Comparison of ENCODE assay signal across 8 cellular contexts in genomic region chr18:48780151-48781001, GRCh38.
DNase-seq lines count a peak whose midpoint lies in the region; ATAC-seq, FAIRE-seq and TF ChIP-seq lines count a peak whose summit lies in the region.

No MANE protein-coding gene starts in this region.

- H4K5ac ChIP-seq in H1 (ENCODE audit: insufficient read length, low read depth, low read length) (no peak overlapping the region), mesendoderm (ENCODE audit: low read length) (no peak overlapping the region)

- no peaks in the 10 kb centered on the region for H3K23me2 ChIP-seq in H1 (ENCODE audit: low read depth, low read length)

- H3K27me3 ChIP-seq in H1 (replicated peaks in 1 of 4; ENCODE audit: control insufficient read depth in 3 of 4, extremely low read depth in 1 of 4, insufficient read depth in 3 of 4, low read length in 3 of 4) = no peaks in the 10 kb centered on the region
- H3K27me3 ChIP-seq in mesendoderm (ENCODE audit: insufficient read depth, low read length, poor library complexity) = no peaks in the 10 kb centered on the region
- no peaks in the 10 kb centered on the region for H3K27me3 ChIP-seq in testis

- H2AFZ ChIP-seq in H1 (ENCODE audit: low read length) = no peak overlapping the region

- H3K18ac ChIP-seq in H1 (ENCODE audit: extremely low read depth, low read length) (no peak overlapping the region), mesendoderm (ENCODE audit: low read length) (peak overlapping the region; percentile 32)

- H3K4me1 ChIP-seq in H1 (replicated peaks in 1 of 4; ENCODE audit: control insufficient read depth in 3 of 4, insufficient read depth in 4 of 4, low read length in 3 of 4) = peaks cover 0 to 5% (median 2%) of the 10 kb centered on the region in 4 experiments; a peak in 4 of 7 replicates
- H3K4me1 ChIP-seq in mesendoderm (ENCODE audit: control insufficient read depth, low read depth, low read length) = peaks cover 15% of the 10 kb centered on the region
- peaks cover 58% of the 10 kb centered on the region for H3K4me1 ChIP-seq in testis

- H3K9ac ChIP-seq in H1 (replicated peaks in 1 of 4; ENCODE audit: extremely low read depth in 1 of 4, low read depth in 3 of 4, low read length in 3 of 4) = no peak overlapping the region
- peak overlapping the region; percentile 6 for H3K9ac ChIP-seq in mesendoderm (ENCODE audit: low read length)

- H3K36me3 ChIP-seq in H1 (ENCODE audit: control insufficient read depth in 2 of 4, insufficient read depth in 4 of 4, low read length in 3 of 4) = no peaks in the 10 kb centered on the region
- H3K36me3 ChIP-seq in mesendoderm (ENCODE audit: control insufficient read depth, insufficient read depth, low read length) = no peaks in the 10 kb centered on the region
- no peaks in the 10 kb centered on the region for H3K36me3 ChIP-seq in testis (ENCODE audit: low read depth, missing control alignments)

- H2BK120ac ChIP-seq in H1 (replicated peaks; ENCODE audit: low read depth, low read length) (no peak overlapping the region), mesendoderm (ENCODE audit: low read depth, low read length) (no peak overlapping the region)

- POLR2A ChIA-PET in H1 (lab: Charles Lee; ENCODE audit: partially characterized antibody) = interaction anchor here (0.9 kb wide), 1 partner anchor 10 kb away, joined by 3 read pairs; no protein-coding TSS in a partner anchor

- no peak for ATAC-seq in GM19467 (IDR thresholded peaks at IDR 0.05; ENCODE audit: unreplicated experiment)

- no peak overlapping the region for H3K14ac ChIP-seq in H1 (ENCODE audit: insufficient read length)

- TF ChIP-seq RAD21 in H1 (IDR thresholded peaks at IDR 0.05 in 1 of 2, conservative IDR thresholded peaks at IDR 0.05 in 1 of 2; ENCODE audit: low read depth in 2 of 2, low read length in 2 of 2) = no peak

- no peak overlapping the region for H4K8ac ChIP-seq in H1 (ENCODE audit: extremely low read depth, insufficient read depth, low read length)
- no peak overlapping the region for H4K8ac ChIP-seq in mesendoderm (ENCODE audit: low read depth, low read length)

- H3K56ac ChIP-seq in H1 (replicated peaks; ENCODE audit: insufficient read length, low read depth, low read length) = no peak overlapping the region
- peak overlapping the region; percentile 51 for H3K56ac ChIP-seq in mesendoderm (ENCODE audit: low read length)

- TF ChIP-seq EP300 in H1 (IDR thresholded peaks at IDR 0.05; ENCODE audit: borderline replicate concordance in 1 of 2, low read depth in 2 of 2, low read length in 2 of 2) = no peak

- no peak overlapping the region for H2BK20ac ChIP-seq in H1 (ENCODE audit: low read length)

- H3K23ac ChIP-seq in H1 (ENCODE audit: insufficient read length) (no peak overlapping the region), mesendoderm (ENCODE audit: low read length) (no peak overlapping the region)

- H3K4me2 ChIP-seq in H1 (ENCODE audit: insufficient read depth in 1 of 2, low read depth in 2 of 2, low read length in 2 of 2) (no peak overlapping the region), mesendoderm (ENCODE audit: low read length) (no peak overlapping the region)

- peak; percentile 53 for DNase-seq in HuH-7 (ENCODE audit: low spot score)
- DNase-seq in H1 (ENCODE audit: low read depth in 1 of 2, low spot score in 2 of 2) = no peak
- no peak for DNase-seq in mesendoderm
- no peak for DNase-seq in testis
- DNase-seq in NCI-H2029 (lab: John Stamatoyannopoulos, UW) = no peak
- DNase-seq in NCI-H1048 (lab: John Stamatoyannopoulos, UW) = no peak
- no peak for DNase-seq in activated CD4-positive, alpha-beta T cell treated with anti-CD3 and anti-CD28 coated beads for 1 hour

- intact Hi-C loops in testis (cut with DNase I; ENCODE audit: low total_unique reads) = no loop called here

- no peaks in the 10 kb centered on the region for H3K9me3 ChIP-seq in H1 (ENCODE audit: insufficient read depth in 2 of 2, low read depth in 1 of 2, low read length in 1 of 2)
- H3K9me3 ChIP-seq in testis = no peaks in the 10 kb centered on the region

- H3K79me1 ChIP-seq in H1 (ENCODE audit: low read depth, low read length) (no peaks in the 10 kb centered on the region), mesendoderm (ENCODE audit: low read length) (peaks cover 1% of the 10 kb centered on the region)

- 87% methylated on average over 19 of the region's 19 CpGs; no CpG with 5 or more reads in 1 of the 2 experiments for WGBS in H1 (ENCODE audit: extremely low coverage in 1 of 2, insufficient coverage in 1 of 2, insufficient read length in 1 of 2, insufficient replicate concordance in 2 of 2, low coverage in 1 of 2, low lambda C conversion rate in 2 of 2, missing lambda C conversion rate in 1 of 2), 2 experiments
- WGBS in mesendoderm (ENCODE audit: extremely low coverage, insufficient coverage, low lambda C conversion rate) = no CpG with 5 or more reads among the region's 19 CpGs
- 45% methylated on average over 14 to 19 of the region's 19 CpGs for WGBS in testis, 2 donors

- no peak overlapping the region for H2BK12ac ChIP-seq in H1 (ENCODE audit: low read depth, low read length)

- no peak overlapping the region for H3K4ac ChIP-seq in H1 (replicated peaks; ENCODE audit: insufficient read length, low read depth, low read length)
- H3K4ac ChIP-seq in mesendoderm (ENCODE audit: low read depth, low read length) = no peak overlapping the region

- CTCF ChIA-PET in H1 (lab: Charles Lee; ENCODE audit: partially characterized antibody) = interaction anchor here (0.7 to 5.3 kb wide), 14 partner anchors 9 to 262 kb away, joined by 3 to 28 read pairs (median 3); no protein-coding TSS in a partner anchor

- no peak overlapping the region for H4K91ac ChIP-seq in H1 (replicated peaks; ENCODE audit: insufficient read length, low read length)

- no peak for TF ChIP-seq CTCF in H1 (IDR thresholded peaks at IDR 0.05; ENCODE audit: control extremely low read depth in 1 of 3, insufficient read depth in 1 of 3, low read depth in 1 of 3, low read length in 3 of 3)
- TF ChIP-seq CTCF in testis (IDR thresholded peaks at IDR 0.05) = no peak

- H2AK5ac ChIP-seq in H1 (ENCODE audit: low read depth, low read length) (no peak overlapping the region), mesendoderm (ENCODE audit: low read length) (peak overlapping the region; percentile 5)

- H3K79me2 ChIP-seq in H1 (ENCODE audit: control insufficient read depth in 1 of 2, insufficient read depth in 2 of 2, low read length in 2 of 2) (no peaks in the 10 kb centered on the region), mesendoderm (ENCODE audit: control insufficient read depth, insufficient read depth, low read length) (no peaks in the 10 kb centered on the region)

- no peak overlapping the region for H3K27ac ChIP-seq in H1 (ENCODE audit: low read depth, low read length)
- H3K27ac ChIP-seq in mesendoderm (ENCODE audit: low read depth, low read length) = peak overlapping the region; percentile 63
- peak overlapping the region; percentile 73 to 80 for H3K27ac ChIP-seq in testis

- 0 out of 2 replicates have a peak overlapping the region, but pooled peaks have one; percentile 46 for H2BK15ac ChIP-seq in H1 (ENCODE audit: low read length)
- no peak overlapping the region for H2BK15ac ChIP-seq in mesendoderm (replicated peaks; ENCODE audit: low read depth)

- no peak for TF ChIP-seq POLR2A in H1 (IDR thresholded peaks at IDR 0.05; ENCODE audit: control extremely low read depth in 1 of 2, low read depth in 2 of 2, low read length in 2 of 2)
- no peak for TF ChIP-seq POLR2A in testis (IDR thresholded peaks at IDR 0.05)

- H3K4me3 ChIP-seq in H1 (ENCODE audit: extremely low read depth in 1 of 4, insufficient read depth in 2 of 4, low read depth in 3 of 4, low read length in 4 of 4) (no peak overlapping the region), mesendoderm (ENCODE audit: low read length) (no peak overlapping the region), testis (no peak overlapping the region)

- H4K20me1 ChIP-seq in H1 (replicated peaks in 1 of 2; ENCODE audit: control insufficient read depth in 1 of 2, insufficient read depth in 2 of 2, low read length in 2 of 2) = no peaks in the 10 kb centered on the region

- no peak for FAIRE-seq in H1 (lab: Jason Lieb, UNC)

- H2BK5ac ChIP-seq in H1 (ENCODE audit: low read depth, low read length) = no peak overlapping the region
- H2BK5ac ChIP-seq in mesendoderm (ENCODE audit: low read length) = peak overlapping the region; percentile 69

TF ChIP-seq in H1, 55 proteins besides CTCF, POLR2A, EP300 and RAD21:
- TF ChIP-seq TAF7 (optimal IDR thresholded peaks at IDR 0.05; ENCODE audit: borderline replicate concordance, low read depth, low read length) (no peak), RBBP5 (IDR thresholded peaks at IDR 0.05; ENCODE audit: borderline replicate concordance, low read depth, low read length) (no peak), SP4 (IDR thresholded peaks at IDR 0.05; ENCODE audit: low read length) (no peak), CBX8 (IDR thresholded peaks at IDR 0.05; ENCODE audit: borderline replicate concordance, low read depth, low read length) (no peak), ASH2L (IDR thresholded peaks at IDR 0.05; ENCODE audit: low read length) (no peak), SP1 (IDR thresholded peaks at IDR 0.05; ENCODE audit: low read depth, low read length) (no peak), HDAC2 (IDR thresholded peaks at IDR 0.05; ENCODE audit: borderline replicate concordance in 1 of 2, low read depth in 2 of 2, low read length in 2 of 2) (no peak), GTF2F1 (IDR thresholded peaks at IDR 0.05; ENCODE audit: borderline replicate concordance, low read depth, low read length) (no peak), NANOG (IDR thresholded peaks at IDR 0.05; ENCODE audit: insufficient read depth, low read depth, low read length, poor library complexity, severe bottlenecking) (no peak), MAFK (IDR thresholded peaks at IDR 0.05; ENCODE audit: low read depth, low read length) (no peak), CHD2 (IDR thresholded peaks at IDR 0.05; ENCODE audit: low read length) (no peak), POU5F1 (IDR thresholded peaks at IDR 0.05; ENCODE audit: low read depth, low read length) (no peak), E2F6 (IDR thresholded peaks at IDR 0.05) (no peak)
